Comparison of ENCODE assay signal across 6 cellular contexts in the genomic region with DNA sequence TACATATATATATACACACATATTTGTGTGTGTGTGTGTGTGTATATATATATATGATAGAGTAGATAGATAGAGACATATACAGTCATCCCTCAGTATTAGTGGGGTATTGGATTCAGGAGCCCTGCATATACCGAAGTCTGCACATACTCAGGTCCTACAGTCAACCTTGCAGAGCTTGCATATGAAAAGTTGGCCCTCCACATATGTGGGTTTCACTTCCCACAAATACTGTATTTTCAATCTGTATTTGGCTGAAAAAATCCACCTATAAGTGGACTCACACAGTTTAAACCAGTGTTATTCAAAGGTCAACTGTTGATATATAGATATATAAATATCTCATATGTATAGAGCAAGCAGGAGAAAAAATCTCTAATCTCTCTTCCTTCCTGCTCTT. TPM values are rescaled to one million over a fixed set of nuclear protein-coding genes. Genes with fewer than 3 reads are reported as not detected.
"Had no signal": no experiment of that assay in that cellular context is flagged by ENCODE, and none has a peak within 500 bp of the region (broad histone marks: within the 10 kb centered on the region; RNA-seq: fewer than 3 reads in every experiment).

No MANE protein-coding gene starts in this region.

RNA-seq across cellular contexts. Expression of a gene that starts 12.2 kb away (rescaled TPM):
- total RNA-seq: GM23338, H1, H9, HT-29, IMR-90, K562 had no signal
- polyA plus RNA-seq: GM23338, H1, IMR-90, K562 had no signal
